Comparison of ENCODE assay signal across 7 cellular contexts in genomic region chr19:3627351-3627723, GRCh38. TPM values are rescaled to one million over a fixed set of nuclear protein-coding genes. Genes with fewer than 3 reads are reported as not detected.
DNase-seq lines count a peak whose midpoint lies in the region; ATAC-seq, FAIRE-seq and TF ChIP-seq lines count a peak whose summit lies in the region.

No MANE protein-coding gene starts in this region.

- H3K27ac ChIP-seq in VCaP (peak overlapping the region; percentile 88; the same call in 1 of the 2 replicates), smooth muscle cell (ENCODE audit: low read depth) (no peak overlapping the region)

- H3K4me2 ChIP-seq in smooth muscle cell, result peak overlapping the region; percentile 32

- peaks cover 7% of the 10 kb centered on the region; the same call in 1 of the 2 replicates for H3K4me1 ChIP-seq in HAP-1
- H3K4me1 ChIP-seq in smooth muscle cell (ENCODE audit: low read depth), result peaks cover 9% of the 10 kb centered on the region

- no peak overlapping the region for H2AFZ ChIP-seq in smooth muscle cell (ENCODE audit: low read depth)

- WGBS in smooth muscle cell (ENCODE audit: low lambda C conversion rate), result 75% methylated on average over 7 of the region's 7 CpGs

- peak overlapping the region; percentile 98 for H3K4me3 ChIP-seq in HAP-1
- peak overlapping the region; percentile 22 for H3K4me3 ChIP-seq in fibroblast of the aortic adventitia (ENCODE audit: low read depth, low read length)
- peak overlapping the region; percentile 29 for H3K4me3 ChIP-seq in smooth muscle cell

- in situ Hi-C loops in HAP-1 (cut with MboI; ENCODE audit: low sequenced_read_pairs), result no loop called here

- TF ChIP-seq CTCF in VCaP (conservative IDR thresholded peaks at IDR 0.05) (no peak), fibroblast of the aortic adventitia (IDR thresholded peaks at IDR 0.05; ENCODE audit: insufficient read depth, low read length) (no peak), smooth muscle cell (IDR thresholded peaks at IDR 0.05; ENCODE audit: borderline replicate concordance, insufficient read depth, poor library complexity, severe bottlenecking) (no peak)

- ATAC-seq in GM21786 (IDR thresholded peaks at IDR 0.05; ENCODE audit: unreplicated experiment), result no peak

- TF ChIP-seq POLR2A in H54 (IDR thresholded peaks at IDR 0.05; ENCODE audit: low read depth, low read length), result no peak

- H4K20me1 ChIP-seq in smooth muscle cell (ENCODE audit: low read depth), result peaks cover 17% of the 10 kb centered on the region

- H3K36me3 ChIP-seq in HAP-1 (replicated peaks) (peaks cover 12% of the 10 kb centered on the region), smooth muscle cell (ENCODE audit: low read depth) (no peaks in the 10 kb centered on the region)

- H3F3A ChIP-seq in smooth muscle cell (ENCODE audit: low read depth), result peaks cover 7% of the 10 kb centered on the region

- FAIRE-seq in H54 (lab: Jason Lieb, UNC), result no peak

- H3K9me3 ChIP-seq in HAP-1 (no peaks in the 10 kb centered on the region), smooth muscle cell (replicated peaks; ENCODE audit: low read depth) (no peaks in the 10 kb centered on the region)

- H3K27me3 ChIP-seq in HAP-1 (ENCODE audit: low read depth) (no peaks in the 10 kb centered on the region), smooth muscle cell (ENCODE audit: low read depth) (no peaks in the 10 kb centered on the region)

- no peak overlapping the region for H3K9ac ChIP-seq in smooth muscle cell (ENCODE audit: low read depth)

- DNase-seq in HAP-1 (ENCODE audit: low spot score in 2 of 2), result no peak
- DNase-seq in fibroblast of the aortic adventitia (ENCODE audit: low read depth), result no peak
- no peak for DNase-seq in smooth muscle cell (lab: John Stamatoyannopoulos, UW; ENCODE audit: unreplicated experiment)
- DNase-seq in NCI-H2171 treated with DMSO at 0.1 percent for 48 hours (lab: John Stamatoyannopoulos, UW), result no peak
- DNase-seq in H54 (ENCODE audit: insufficient read length, low spot score), result no peak

- peaks cover 26% of the 10 kb centered on the region for H3K79me2 ChIP-seq in smooth muscle cell (ENCODE audit: low read depth)

RNA-seq across cellular contexts. Expression of gene CACTIN, which starts 0.7 kb away (rescaled TPM):
- 15.7 and 21.3 TPM in 2 replicates for total RNA-seq in fibroblast of the aortic adventitia (ENCODE audit: low replicate concordance)
- 16.7 and 17.5 TPM in 2 replicates for total RNA-seq in smooth muscle cell
- 17.3 and 22.5 TPM in 2 replicates for polyA plus RNA-seq in smooth muscle cell

RNA-seq across cellular contexts. Expression of gene TBXA2R, which starts 20.7 kb away (rescaled TPM):
- total RNA-seq in fibroblast of the aortic adventitia (ENCODE audit: low replicate concordance) (0.49 and 5.0 TPM in 2 replicates), smooth muscle cell (1.1 and 1.7 TPM in 2 replicates)
- polyA plus RNA-seq in smooth muscle cell, result 9.3 and 9.4 TPM in 2 replicates

RNA-seq across cellular contexts. Expression of gene GIPC3, which starts 42.1 kb away (rescaled TPM):
- total RNA-seq in fibroblast of the aortic adventitia (ENCODE audit: low replicate concordance) (under 0.01 and 0.33 TPM in 2 replicates), smooth muscle cell (0.13 and 0.27 TPM in 2 replicates)
- 0.86 and 0.96 TPM in 2 replicates for polyA plus RNA-seq in smooth muscle cell

RNA-seq across cellular contexts. Expression of gene HMG20B, which starts 54.6 kb away (rescaled TPM):
- total RNA-seq in fibroblast of the aortic adventitia (ENCODE audit: low replicate concordance), result 56.6 and 219 TPM in 2 replicates
- total RNA-seq in smooth muscle cell, result 86.3 and 109 TPM in 2 replicates
- polyA plus RNA-seq in smooth muscle cell, result 120 and 128 TPM in 2 replicates

Comparison
In these comparisons a context has a peak if more than half of its experiments do, and no peak if none do; other contexts are left out.
1. H3K4me3 ChIP-seq: peak in every context shown above with its lines; median percentile 98 in HAP-1; 29 in smooth muscle cell; 22 in fibroblast of the aortic adventitia.